In genomic region chr18:50297621-50298442, GRCh38 we compare ENCODE assay signal across 8 cellular contexts. TPM values are rescaled to one million over a fixed set of nuclear protein-coding genes. Genes with fewer than 3 reads are reported as not detected.
DNase-seq lines count a peak whose midpoint lies in the region; ATAC-seq, FAIRE-seq and TF ChIP-seq lines count a peak whose summit lies in the region.

No MANE protein-coding gene starts in this region.

- no peak overlapping the region for H2AFZ ChIP-seq in HepG2 (ENCODE audit: low read length)

- peak; percentile 100 for ATAC-seq in HG02763 (IDR thresholded peaks at IDR 0.05; ENCODE audit: unreplicated experiment)
- ATAC-seq in activated CD4-positive, alpha-beta T cell treated with anti-CD3 and anti-CD28 coated beads for 36 hours, result peak; percentile 99
- no peak for ATAC-seq in HepG2

- H3K79me2 ChIP-seq in HepG2 (ENCODE audit: insufficient read depth, low read length), result no peaks in the 10 kb centered on the region

- TF ChIP-seq EP300 in HepG2 (IDR thresholded peaks at IDR 0.05; ENCODE audit: low read depth in 2 of 2, low read length in 2 of 2) (no peak), HepG2 (CRISPR knock-in tag; IDR thresholded peaks at IDR 0.05; ENCODE audit: borderline replicate concordance) (no peak)

- TF ChIP-seq RAD21 in HepG2 (CRISPR knock-in tag; IDR thresholded peaks at IDR 0.05), result no peak

- WGBS in HepG2 (ENCODE audit: low lambda C conversion rate), result 50% methylated on average over 24 of the region's 28 CpGs

- peaks cover 0 to 3% of the 10 kb centered on the region in 2 donors for H3K9me3 ChIP-seq in duodenal mucosa (ENCODE audit: control insufficient read depth in 1 of 2, low read length in 2 of 2)
- H3K9me3 ChIP-seq in HepG2 (ENCODE audit: low read length), result no peaks in the 10 kb centered on the region

- no peaks in the 10 kb centered on the region for H3K9me3 Mint-ChIP-seq in activated CD4-positive, alpha-beta T cell treated with anti-CD3 and anti-CD28 coated beads for 36 hours (ENCODE audit: low read depth)

- H4K20me1 ChIP-seq in HepG2 (ENCODE audit: insufficient read depth, low read length), result no peaks in the 10 kb centered on the region

- no peak overlapping the region for H3K4me2 ChIP-seq in HepG2 (ENCODE audit: low read depth, low read length)

- H3K27me3 ChIP-seq in duodenal mucosa (ENCODE audit: control insufficient read depth in 1 of 2, insufficient read depth in 2 of 2, low read length in 2 of 2) (peaks cover 8 to 10% of the 10 kb centered on the region in 2 donors), HepG2 (ENCODE audit: control insufficient read depth in 1 of 2, insufficient read depth in 2 of 2, low read length in 2 of 2) (peaks cover 2 to 11% of the 10 kb centered on the region in 2 experiments; a peak in 3 of 5 replicates)

- no peaks in the 10 kb centered on the region for H3K36me3 Mint-ChIP-seq in activated CD4-positive, alpha-beta T cell treated with anti-CD3 and anti-CD28 coated beads for 36 hours (ENCODE audit: low read depth)

- no TSS peak for BruUV-seq in HepG2 (replicated peaks; lab: Mats Ljungman, UMichigan)

- H3K4me3 Mint-ChIP-seq in activated CD4-positive, alpha-beta T cell treated with anti-CD3 and anti-CD28 coated beads for 36 hours, result peak overlapping the region; percentile 65

- H3K27ac Mint-ChIP-seq in activated CD4-positive, alpha-beta T cell treated with anti-CD3 and anti-CD28 coated beads for 36 hours, result peak overlapping the region; percentile 8

- H3K9ac ChIP-seq in duodenal mucosa (ENCODE audit: low read depth in 1 of 2, low read length in 2 of 2), result peak overlapping the region; percentile 13 to 39
- H3K9ac ChIP-seq in HepG2 (ENCODE audit: insufficient read depth, low read depth, low read length), result no peak overlapping the region

- peaks cover 6% of the 10 kb centered on the region for H3K4me1 Mint-ChIP-seq in activated CD4-positive, alpha-beta T cell treated with anti-CD3 and anti-CD28 coated beads for 36 hours

- H3K4me1 ChIP-seq in duodenal mucosa (ENCODE audit: control insufficient read depth in 1 of 2, insufficient read depth in 2 of 2, low read length in 2 of 2) (no peaks in the 10 kb centered on the region), HepG2 (ENCODE audit: insufficient read depth, low read length) (no peaks in the 10 kb centered on the region)

- H3K4me3 ChIP-seq in duodenal mucosa (ENCODE audit: low read depth in 1 of 2, low read length in 2 of 2) (peak overlapping the region; percentile 70 to 87), HepG2 (replicated peaks in 1 of 3; ENCODE audit: insufficient read depth in 1 of 3, low read depth in 2 of 3, low read length in 3 of 3) (no peak overlapping the region)

- no peak for TF ChIP-seq POLR2A in HepG2 (IDR thresholded peaks at IDR 0.05; ENCODE audit: insufficient read depth in 1 of 2, low read depth in 2 of 2, low read length in 2 of 2)

- intact Hi-C loops in activated CD4-positive, alpha-beta T cell treated with anti-CD3 and anti-CD28 coated beads for 36 hours (cut with DNase I, micrococcal nuclease), result loop anchor here (1.0 kb wide), 2 partner anchors 9 to 10 kb away; no protein-coding TSS in a partner anchor
- intact Hi-C loops in HepG2 (cut with micrococcal nuclease; ENCODE audit: unreplicated experiment), result no loop called here

- TF ChIP-seq CTCF in HepG2 (CRISPR knock-in tag; IDR thresholded peaks at IDR 0.05), result no peak

- POLR2A ChIA-PET in activated CD4-positive, alpha-beta T cell treated with anti-CD3 and anti-CD28 coated beads for 36 hours (lab: Charles Lee), result interaction anchor here (1.1 kb wide), 1 partner anchor 10 kb away, joined by 4 read pairs; no protein-coding TSS in a partner anchor
- POLR2A ChIA-PET in HepG2 (lab: Yijun Ruan, JAX), result no interaction called here

- peaks cover 25% of the 10 kb centered on the region for H3K27me3 Mint-ChIP-seq in activated CD4-positive, alpha-beta T cell treated with anti-CD3 and anti-CD28 coated beads for 36 hours

- DNase-seq in GM18507 (ENCODE audit: extremely low spot score, insufficient read length, low read depth) (peak; percentile 68), NCI-H146 (lab: John Stamatoyannopoulos, UW) (peak; percentile 80), HepG2 (ENCODE audit: low spot score) (no peak), NCI-H2171 treated with DMSO at 0.1 percent for 48 hours (lab: John Stamatoyannopoulos, UW) (no peak)
- peak; percentile 87 for DNase-seq in activated CD4-positive, alpha-beta T cell treated with anti-CD3 and anti-CD28 coated beads for 36 hours
- peak; percentile 60 for DNase-seq in stimulated activated CD4-positive, alpha-beta T cell treated with anti-CD3 and anti-CD28 coated beads, Interleukin-4, amount 100 ng/mL, for 1 hour

- CTCF ChIA-PET in activated CD4-positive, alpha-beta T cell treated with anti-CD3 and anti-CD28 coated beads for 36 hours (lab: Charles Lee), result interaction anchor here (0.6 to 1.1 kb wide), 4 partner anchors 10 to 788 kb away, joined by 3 to 4 read pairs (median 3); no protein-coding TSS in a partner anchor
- CTCF ChIA-PET in HepG2 (lab: Yijun Ruan, JAX; ENCODE audit: low intra/inter-chr PET ratio, low total read pairs), result no interaction called here

- in situ Hi-C loops in HepG2 (cut with HindIII; ENCODE audit: extremely low pct_ligation_motif_present, low pct_unique_long_range_greater_than_20kb), result no loop called here

- H3K27ac ChIP-seq in duodenal mucosa (ENCODE audit: low read depth, low read length) (no peak overlapping the region), HepG2 (ENCODE audit: extremely low read length, insufficient read depth, low read length) (no peak overlapping the region)

- H3K36me3 ChIP-seq in duodenal mucosa (ENCODE audit: control insufficient read depth in 1 of 2, insufficient read depth in 2 of 2, low read length in 2 of 2), result no peaks in the 10 kb centered on the region
- H3K36me3 ChIP-seq in HepG2 (replicated peaks in 1 of 2; ENCODE audit: control insufficient read depth in 1 of 2, insufficient read depth in 2 of 2, low read length in 2 of 2), result no peaks in the 10 kb centered on the region

- FAIRE-seq in GM18507 (lab: Jason Lieb, UNC) (peak; percentile 98), HepG2 (lab: Jason Lieb, UNC) (no peak)

RNA-seq across cellular contexts. Expression of gene CXXC1, which starts 10.3 kb away (rescaled TPM):
- total RNA-seq in activated CD4-positive, alpha-beta T cell treated with anti-CD3 and anti-CD28 coated beads for 36 hours, result 10 to 100 TPM; 68.6 to 80.0 TPM
- total RNA-seq in HepG2 (2016; rRNA removed; fragmentation: Illumina TruSeq; extraction: Trizol), result 29.8 and 32.9 TPM in 2 replicates
- total RNA-seq in HepG2 (2016; cell fraction: cytosol; rRNA removed; fragmentation: Illumina TruSeq; extraction: Trizol; ENCODE audit: low read depth), result 5.2 and 6.1 TPM in 2 replicates
- 27.2 and 40.8 TPM in 2 replicates for total RNA-seq in HepG2 (2016; cell fraction: insoluble cytoplasmic fraction; rRNA removed; fragmentation: Illumina TruSeq; extraction: Trizol)
- total RNA-seq in HepG2 (2016; cell fraction: membrane; rRNA removed; fragmentation: Illumina TruSeq; extraction: Trizol), result 16.4 and 17.8 TPM in 2 replicates
- 26.0 and 29.7 TPM in 2 replicates for total RNA-seq in HepG2 (2016; cell fraction: nucleus; rRNA removed; fragmentation: Illumina TruSeq; extraction: Trizol)
- 39.0 and 39.8 TPM in 2 replicates for polyA plus RNA-seq in HepG2 (2011; rRNA removed)
- polyA plus RNA-seq in HepG2 (2011; cell fraction: cytosol; rRNA removed), result 29.5 and 48.9 TPM in 2 replicates
- polyA plus RNA-seq in HepG2 (2011; cell fraction: nucleus; rRNA removed), result 324 and 455 TPM in 2 replicates
- 22.4 and 34.0 TPM in 2 replicates for polyA plus RNA-seq in HepG2 (2012)
- 4.1 and 5.9 TPM in 2 replicates for polyA plus RNA-seq in HepG2 (2016; cell fraction: cytosol; fragmentation: Illumina TruSeq; extraction: Trizol; ENCODE audit: low read depth)
- 25.7 and 37.2 TPM in 2 replicates for polyA plus RNA-seq in HepG2 (2016; cell fraction: insoluble cytoplasmic fraction; fragmentation: Illumina TruSeq; extraction: Trizol; ENCODE audit: low read depth)
- 14.3 and 15.5 TPM in 2 replicates for polyA plus RNA-seq in HepG2 (2016; cell fraction: membrane; fragmentation: Illumina TruSeq; extraction: Trizol; ENCODE audit: low read depth)
- polyA plus RNA-seq in HepG2 (2016; cell fraction: nucleus; fragmentation: Illumina TruSeq; extraction: Trizol; ENCODE audit: insufficient read depth, low read depth), result 119 and 130 TPM in 2 replicates
- 42.0 and 46.9 TPM in 2 replicates for polyA minus RNA-seq in HepG2 (2011; rRNA and poly(A)+ RNA removed; ENCODE audit: low replicate concordance)
- polyA minus RNA-seq in HepG2 (2011; cell fraction: cytosol; rRNA and poly(A)+ RNA removed), result 8.7 and 10.1 TPM in 2 replicates
- 27.0 and 29.1 TPM in 2 replicates for polyA minus RNA-seq in HepG2 (2011; cell fraction: nucleus; rRNA and poly(A)+ RNA removed)

RNA-seq across cellular contexts. Expression of gene MBD1, which starts 16.5 kb away (rescaled TPM):
- total RNA-seq in activated CD4-positive, alpha-beta T cell treated with anti-CD3 and anti-CD28 coated beads for 36 hours, result 10 to 100 TPM; 62.2 to 70.5 TPM
- 15.2 and 25.5 TPM in 2 replicates for total RNA-seq in HepG2 (2016; rRNA removed; fragmentation: Illumina TruSeq; extraction: Trizol)
- 5.6 and 7.6 TPM in 2 replicates for total RNA-seq in HepG2 (2016; cell fraction: cytosol; rRNA removed; fragmentation: Illumina TruSeq; extraction: Trizol; ENCODE audit: low read depth)
- 13.1 and 25.2 TPM in 2 replicates for total RNA-seq in HepG2 (2016; cell fraction: insoluble cytoplasmic fraction; rRNA removed; fragmentation: Illumina TruSeq; extraction: Trizol)
- 13.7 and 14.8 TPM in 2 replicates for total RNA-seq in HepG2 (2016; cell fraction: membrane; rRNA removed; fragmentation: Illumina TruSeq; extraction: Trizol)
- 34.3 TPM in 2 replicates for total RNA-seq in HepG2 (2016; cell fraction: nucleus; rRNA removed; fragmentation: Illumina TruSeq; extraction: Trizol)
- 28.6 and 31.3 TPM in 2 replicates for polyA plus RNA-seq in HepG2 (2011; rRNA removed)
- 16.1 and 23.4 TPM in 2 replicates for polyA plus RNA-seq in HepG2 (2011; cell fraction: cytosol; rRNA removed)
- polyA plus RNA-seq in HepG2 (2011; cell fraction: nucleus; rRNA removed), result 145 and 153 TPM in 2 replicates
- polyA plus RNA-seq in HepG2 (2012), result 15.5 and 18.8 TPM in 2 replicates
- polyA plus RNA-seq in HepG2 (2016; cell fraction: cytosol; fragmentation: Illumina TruSeq; extraction: Trizol; ENCODE audit: low read depth), result 4.3 and 4.6 TPM in 2 replicates
- 15.4 and 19.3 TPM in 2 replicates for polyA plus RNA-seq in HepG2 (2016; cell fraction: insoluble cytoplasmic fraction; fragmentation: Illumina TruSeq; extraction: Trizol; ENCODE audit: low read depth)
- polyA plus RNA-seq in HepG2 (2016; cell fraction: membrane; fragmentation: Illumina TruSeq; extraction: Trizol; ENCODE audit: low read depth), result 8.7 and 8.9 TPM in 2 replicates
- polyA plus RNA-seq in HepG2 (2016; cell fraction: nucleus; fragmentation: Illumina TruSeq; extraction: Trizol; ENCODE audit: insufficient read depth, low read depth), result 54.5 and 56.4 TPM in 2 replicates
- polyA minus RNA-seq in HepG2 (2011; rRNA and poly(A)+ RNA removed; ENCODE audit: low replicate concordance), result 45.6 and 63.7 TPM in 2 replicates
- polyA minus RNA-seq in HepG2 (2011; cell fraction: cytosol; rRNA and poly(A)+ RNA removed), result 12.0 and 13.2 TPM in 2 replicates
- 56.3 and 64.5 TPM in 2 replicates for polyA minus RNA-seq in HepG2 (2011; cell fraction: nucleus; rRNA and poly(A)+ RNA removed)

RNA-seq across cellular contexts. Expression of gene CFAP53, which starts 31.5 kb away (rescaled TPM):
- total RNA-seq in activated CD4-positive, alpha-beta T cell treated with anti-CD3 and anti-CD28 coated beads for 36 hours, result under 1 TPM; 0.37 to 0.44 TPM
- total RNA-seq in HepG2 (2016; rRNA removed; fragmentation: Illumina TruSeq; extraction: Trizol), result 0.07 TPM in 1 of 2 replicates, not detected in the other
- total RNA-seq in HepG2 (2016; cell fraction: cytosol; rRNA removed; fragmentation: Illumina TruSeq; extraction: Trizol; ENCODE audit: low read depth), result 0.09 TPM in 1 of 2 replicates, not detected in the other
- 0.09 and 0.13 TPM in 2 replicates for total RNA-seq in HepG2 (2016; cell fraction: insoluble cytoplasmic fraction; rRNA removed; fragmentation: Illumina TruSeq; extraction: Trizol)
- not detected in 2 replicates for total RNA-seq in HepG2 (2016; cell fraction: membrane; rRNA removed; fragmentation: Illumina TruSeq; extraction: Trizol)
- 0.28 TPM in 1 of 2 replicates, not detected in the other for total RNA-seq in HepG2 (2016; cell fraction: nucleus; rRNA removed; fragmentation: Illumina TruSeq; extraction: Trizol)
- 0.05 TPM in 2 replicates for polyA plus RNA-seq in HepG2 (2011; rRNA removed)
- polyA plus RNA-seq in HepG2 (2011; cell fraction: cytosol; rRNA removed), result 0.03 and 0.04 TPM in 2 replicates
- 0.07 TPM in 1 of 2 replicates, not detected in the other for polyA plus RNA-seq in HepG2 (2011; cell fraction: nucleus; rRNA removed)
- polyA plus RNA-seq in HepG2 (2012), result 0.07 and 0.11 TPM in 2 replicates
- 0.09 and 0.11 TPM in 2 replicates for polyA plus RNA-seq in HepG2 (2016; cell fraction: cytosol; fragmentation: Illumina TruSeq; extraction: Trizol; ENCODE audit: low read depth)
- not detected in 2 replicates for polyA plus RNA-seq in HepG2 (2016; cell fraction: insoluble cytoplasmic fraction; fragmentation: Illumina TruSeq; extraction: Trizol; ENCODE audit: low read depth)
- polyA plus RNA-seq in HepG2 (2016; cell fraction: membrane; fragmentation: Illumina TruSeq; extraction: Trizol; ENCODE audit: low read depth), result not detected in 2 replicates
- polyA plus RNA-seq in HepG2 (2016; cell fraction: nucleus; fragmentation: Illumina TruSeq; extraction: Trizol; ENCODE audit: insufficient read depth, low read depth), result not detected in 2 replicates
- 0.12 TPM in 1 of 2 replicates, not detected in the other for polyA minus RNA-seq in HepG2 (2011; rRNA and poly(A)+ RNA removed; ENCODE audit: low replicate concordance)
- polyA minus RNA-seq in HepG2 (2011; cell fraction: cytosol; rRNA and poly(A)+ RNA removed), result not detected in 2 replicates
- polyA minus RNA-seq in HepG2 (2011; cell fraction: nucleus; rRNA and poly(A)+ RNA removed), result 0.52 TPM in 1 of 2 replicates, not detected in the other

Comparison
In these comparisons a context has a peak if more than half of its experiments do, and no peak if none do; other contexts are left out.
1. DNase-seq: peak in GM18507 (single experiment), NCI-H146 (single experiment), activated CD4-positive, alpha-beta T cell treated with anti-CD3 and anti-CD28 coated beads for 36 hours (single experiment) and stimulated activated CD4-positive, alpha-beta T cell treated with anti-CD3 and anti-CD28 coated beads, Interleukin-4, amount 100 ng/mL, for 1 hour (single experiment); none in HepG2 (single experiment) and NCI-H2171 treated with DMSO at 0.1 percent for 48 hours (single experiment).
2. H3K4me3 ChIP-seq: peak in duodenal mucosa (2 of 2); none in HepG2 (0 of 3).